1 cellular context compared by ENCODE assay signal in the genomic region with DNA sequence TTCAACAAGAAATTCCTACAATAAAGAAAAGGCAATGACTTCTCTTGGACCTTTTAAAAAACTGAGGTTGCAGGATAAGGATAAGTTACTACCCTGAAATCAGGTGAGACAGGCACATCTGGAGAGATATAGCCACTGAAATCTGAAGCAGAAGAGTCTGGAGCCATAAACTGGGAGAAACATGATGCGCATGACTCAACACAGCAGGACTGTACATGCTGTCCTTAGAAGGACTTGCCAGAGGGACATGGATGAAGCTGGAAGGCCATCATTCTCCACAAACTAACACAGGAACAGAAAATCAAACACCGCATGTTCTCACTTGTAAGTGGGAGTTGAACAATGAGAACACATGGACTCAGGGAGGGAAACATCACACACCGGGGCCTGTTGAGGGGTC.
TF ChIP-seq lines count a peak whose summit lies in the region.

No MANE protein-coding gene starts in this region.

TF ChIP-seq in GM23338, 12 proteins besides CTCF, POLR2A, EP300 and RAD21 (continued from another document):
- TF ChIP-seq, protein P1, sequence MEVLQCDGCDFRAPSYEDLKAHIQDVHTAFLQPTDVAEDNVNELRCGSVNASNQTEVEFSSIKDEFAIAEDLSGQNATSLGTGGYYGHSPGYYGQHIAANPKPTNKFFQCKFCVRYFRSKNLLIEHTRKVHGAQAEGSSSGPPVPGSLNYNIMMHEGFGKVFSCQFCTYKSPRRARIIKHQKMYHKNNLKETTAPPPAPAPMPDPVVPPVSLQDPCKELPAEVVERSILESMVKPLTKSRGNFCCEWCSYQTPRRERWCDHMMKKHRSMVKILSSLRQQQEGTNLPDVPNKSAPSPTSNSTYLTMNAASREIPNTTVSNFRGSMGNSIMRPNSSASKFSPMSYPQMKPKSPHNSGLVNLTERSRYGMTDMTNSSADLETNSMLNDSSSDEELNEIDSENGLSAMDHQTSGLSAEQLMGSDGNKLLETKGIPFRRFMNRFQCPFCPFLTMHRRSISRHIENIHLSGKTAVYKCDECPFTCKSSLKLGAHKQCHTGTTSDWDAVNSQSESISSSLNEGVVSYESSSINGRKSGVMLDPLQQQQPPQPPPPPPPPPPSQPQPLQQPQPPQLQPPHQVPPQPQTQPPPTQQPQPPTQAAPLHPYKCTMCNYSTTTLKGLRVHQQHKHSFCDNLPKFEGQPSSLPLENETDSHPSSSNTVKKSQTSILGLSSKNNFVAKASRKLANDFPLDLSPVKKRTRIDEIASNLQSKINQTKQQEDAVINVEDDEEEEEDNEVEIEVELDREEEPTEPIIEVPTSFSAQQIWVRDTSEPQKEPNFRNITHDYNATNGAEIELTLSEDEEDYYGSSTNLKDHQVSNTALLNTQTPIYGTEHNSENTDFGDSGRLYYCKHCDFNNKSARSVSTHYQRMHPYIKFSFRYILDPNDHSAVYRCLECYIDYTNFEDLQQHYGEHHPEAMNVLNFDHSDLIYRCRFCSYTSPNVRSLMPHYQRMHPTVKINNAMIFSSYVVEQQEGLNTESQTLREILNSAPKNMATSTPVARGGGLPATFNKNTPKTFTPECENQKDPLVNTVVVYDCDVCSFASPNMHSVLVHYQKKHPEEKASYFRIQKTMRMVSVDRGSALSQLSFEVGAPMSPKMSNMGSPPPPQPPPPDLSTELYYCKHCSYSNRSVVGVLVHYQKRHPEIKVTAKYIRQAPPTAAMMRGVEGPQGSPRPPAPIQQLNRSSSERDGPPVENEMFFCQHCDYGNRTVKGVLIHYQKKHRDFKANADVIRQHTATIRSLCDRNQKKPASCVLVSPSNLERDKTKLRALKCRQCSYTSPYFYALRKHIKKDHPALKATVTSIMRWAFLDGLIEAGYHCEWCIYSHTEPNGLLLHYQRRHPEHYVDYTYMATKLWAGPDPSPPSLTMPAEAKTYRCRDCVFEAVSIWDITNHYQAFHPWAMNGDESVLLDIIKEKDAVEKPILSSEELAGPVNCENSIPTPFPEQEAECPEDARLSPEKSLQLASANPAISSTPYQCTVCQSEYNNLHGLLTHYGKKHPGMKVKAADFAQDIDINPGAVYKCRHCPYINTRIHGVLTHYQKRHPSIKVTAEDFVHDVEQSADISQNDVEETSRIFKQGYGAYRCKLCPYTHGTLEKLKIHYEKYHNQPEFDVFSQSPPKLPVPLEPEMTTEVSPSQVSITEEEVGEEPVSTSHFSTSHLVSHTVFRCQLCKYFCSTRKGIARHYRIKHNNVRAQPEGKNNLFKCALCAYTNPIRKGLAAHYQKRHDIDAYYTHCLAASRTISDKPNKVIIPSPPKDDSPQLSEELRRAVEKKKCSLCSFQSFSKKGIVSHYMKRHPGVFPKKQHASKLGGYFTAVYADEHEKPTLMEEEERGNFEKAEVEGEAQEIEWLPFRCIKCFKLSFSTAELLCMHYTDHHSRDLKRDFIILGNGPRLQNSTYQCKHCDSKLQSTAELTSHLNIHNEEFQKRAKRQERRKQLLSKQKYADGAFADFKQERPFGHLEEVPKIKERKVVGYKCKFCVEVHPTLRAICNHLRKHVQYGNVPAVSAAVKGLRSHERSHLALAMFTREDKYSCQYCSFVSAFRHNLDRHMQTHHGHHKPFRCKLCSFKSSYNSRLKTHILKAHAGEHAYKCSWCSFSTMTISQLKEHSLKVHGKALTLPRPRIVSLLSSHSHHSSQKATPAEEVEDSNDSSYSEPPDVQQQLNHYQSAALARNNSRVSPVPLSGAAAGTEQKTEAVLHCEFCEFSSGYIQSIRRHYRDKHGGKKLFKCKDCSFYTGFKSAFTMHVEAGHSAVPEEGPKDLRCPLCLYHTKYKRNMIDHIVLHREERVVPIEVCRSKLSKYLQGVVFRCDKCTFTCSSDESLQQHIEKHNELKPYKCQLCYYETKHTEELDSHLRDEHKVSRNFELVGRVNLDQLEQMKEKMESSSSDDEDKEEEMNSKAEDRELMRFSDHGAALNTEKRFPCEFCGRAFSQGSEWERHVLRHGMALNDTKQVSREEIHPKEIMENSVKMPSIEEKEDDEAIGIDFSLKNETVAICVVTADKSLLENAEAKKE (CRISPR knock-in tag; IDR thresholded peaks at IDR 0.05): no peak
- no peak for TF ChIP-seq ZNF331 (CRISPR knock-in tag; IDR thresholded peaks at IDR 0.05; ENCODE audit: low read depth)
- no peak for TF ChIP-seq ZNF114 (CRISPR knock-in tag; IDR thresholded peaks at IDR 0.05)
- TF ChIP-seq JUNB (IDR thresholded peaks at IDR 0.05; ENCODE audit: unreplicated experiment): no peak
TF ChIP-seq in GM23338: peak in this region for 0.
